18 cellular contexts compared by ENCODE assay signal in genomic region chr17:902463-902862, GRCh38.
DNase-seq lines count a peak whose midpoint lies in the region; ATAC-seq, FAIRE-seq and TF ChIP-seq lines count a peak whose summit lies in the region.
"Had no signal": no experiment of that assay in that cellular context is flagged by ENCODE, and none has a peak within 500 bp of the region (broad histone marks: within the 10 kb centered on the region; RNA-seq: fewer than 3 reads in every experiment).

No MANE protein-coding gene starts in this region.

- TF ChIP-seq CTCF in H1 (IDR thresholded peaks at IDR 0.05; ENCODE audit: control extremely low read depth in 1 of 3, insufficient read depth in 1 of 3, low read depth in 1 of 3, low read length in 3 of 3) = no peak

- H2BK120ac ChIP-seq in H1 (replicated peaks; ENCODE audit: low read depth, low read length) = no peak overlapping the region

- no peak overlapping the region for H3K18ac ChIP-seq in H1 (ENCODE audit: extremely low read depth, low read length)

- POLR2A ChIA-PET in H1 (lab: Charles Lee; ENCODE audit: partially characterized antibody) = interaction anchor here (1.1 to 1.2 kb wide), 2 partner anchors 24 to 150 kb away, joined by 3 read pairs; no protein-coding TSS in a partner anchor

- H3K23ac ChIP-seq in H1 (ENCODE audit: insufficient read length) = no peak overlapping the region

- 77% methylated on average over 8 of the region's 8 CpGs; no CpG with 5 or more reads in 1 of the 2 experiments for WGBS in H1 (ENCODE audit: extremely low coverage in 1 of 2, insufficient coverage in 1 of 2, insufficient read length in 1 of 2, insufficient replicate concordance in 2 of 2, low coverage in 1 of 2, low lambda C conversion rate in 2 of 2, missing lambda C conversion rate in 1 of 2), 2 experiments

- H3K14ac ChIP-seq in H1 (ENCODE audit: insufficient read length) = no peak overlapping the region

- H3K23me2 ChIP-seq in H1 (ENCODE audit: low read depth, low read length) = no peaks in the 10 kb centered on the region

- peaks cover 5% of the 10 kb centered on the region; the same call in 1 of the 2 replicates for H3K79me1 ChIP-seq in H1 (ENCODE audit: low read depth, low read length)

- no peak overlapping the region for H2AFZ ChIP-seq in H1 (ENCODE audit: low read length)

- no peak overlapping the region for H3K4ac ChIP-seq in H1 (replicated peaks; ENCODE audit: insufficient read length, low read depth, low read length)

- H3K9me3 ChIP-seq in H1 (ENCODE audit: insufficient read depth in 2 of 2, low read depth in 1 of 2, low read length in 1 of 2) (no peaks in the 10 kb centered on the region), muscle layer of colon (ENCODE audit: low read length) (no peaks in the 10 kb centered on the region), stomach smooth muscle (ENCODE audit: control insufficient read depth in 2 of 2, low read length in 2 of 2) (no peaks in the 10 kb centered on the region)
- H3K9me3 ChIP-seq: colonic mucosa had no signal

- no peak overlapping the region for H3K9ac ChIP-seq in H1 (replicated peaks in 1 of 4; ENCODE audit: extremely low read depth in 1 of 4, low read depth in 3 of 4, low read length in 3 of 4)
- H3K9ac ChIP-seq in muscle layer of colon (ENCODE audit: low read length) = no peak overlapping the region
- H3K9ac ChIP-seq in stomach smooth muscle (ENCODE audit: low read length in 2 of 2) = no peak overlapping the region

- H3K4me1 ChIP-seq in H1 (replicated peaks in 1 of 4; ENCODE audit: control insufficient read depth in 3 of 4, insufficient read depth in 4 of 4, low read length in 3 of 4) = peaks cover 4 to 13% (median 7%) of the 10 kb centered on the region in 4 experiments
- H3K4me1 ChIP-seq in muscle layer of colon (ENCODE audit: insufficient read depth, low read length) = peaks cover 45% of the 10 kb centered on the region
- H3K4me1 ChIP-seq in stomach smooth muscle (ENCODE audit: control insufficient read depth, insufficient read depth, low read length) = peaks cover 40% of the 10 kb centered on the region
- H3K4me1 ChIP-seq: colonic mucosa had no signal

- no peak for ATAC-seq in GM21529 (IDR thresholded peaks at IDR 0.05; ENCODE audit: unreplicated experiment)
- ATAC-seq: activated CD8-positive, alpha-beta memory T cell treated with anti-CD3 and anti-CD28 coated beads, Interleukin-2, amount 10 ng/mL, durations not matched to agents 7 days and 5 days had no signal

- H4K5ac ChIP-seq in H1 (ENCODE audit: insufficient read length, low read depth, low read length) = no peak overlapping the region

- H3K36me3 ChIP-seq in H1 (ENCODE audit: control insufficient read depth in 2 of 4, insufficient read depth in 4 of 4, low read length in 3 of 4) = no peaks in the 10 kb centered on the region
- H3K36me3 ChIP-seq in muscle layer of colon (ENCODE audit: insufficient read depth, low read length) = no peaks in the 10 kb centered on the region
- H3K36me3 ChIP-seq in stomach smooth muscle (ENCODE audit: control insufficient read depth in 2 of 2, insufficient read depth in 2 of 2, low read length in 2 of 2) = no peaks in the 10 kb centered on the region
- H3K36me3 ChIP-seq: colonic mucosa had no signal

- no peak for DNase-seq in HTR-8/SVneo (ENCODE audit: insufficient read length, low spot score)
- DNase-seq in H1 (ENCODE audit: low read depth in 1 of 2, low spot score in 2 of 2) = no peak
- DNase-seq in activated CD4-positive, alpha-beta T cell treated with anti-CD3 and anti-CD28 coated beads for 48 hours = no peak
- no peak for DNase-seq in globus pallidus (ENCODE audit: low spot score)
- DNase-seq: activated CD4-positive, CD25-positive, alpha-beta regulatory T cell treated with anti-CD3 and anti-CD28 coated beads, Interleukin-2, amount 50 U/mL, for 72 hours; activated CD8-positive, alpha-beta memory T cell treated with anti-CD3 and anti-CD28 coated beads, Interleukin-2, amount 10 ng/mL, durations not matched to agents 7 days and 5 days; activated naive CD8-positive, alpha-beta T cell treated with anti-CD3 and anti-CD28 coated beads for 36 hours; CD4-positive, CD25-positive, alpha-beta regulatory T cell; colonic mucosa; DMS153; GF-D8; NCI-H2171 treated with DMSO at 0.1 percent for 48 hours; NCI-H526 treated with DMSO at 0.1 percent for 48 hours; stimulated activated CD4-positive, alpha-beta T cell treated with anti-CD3 and anti-CD28 coated beads, Interleukin-4, amount 100 ng/mL, for 4 hours had no signal

- H2AK5ac ChIP-seq in H1 (ENCODE audit: low read depth, low read length) = peak overlapping the region; percentile 79; the same call in 1 of the 2 replicates

- H2BK5ac ChIP-seq in H1 (ENCODE audit: low read depth, low read length) = peak overlapping the region; percentile 40; the same call in 1 of the 2 replicates

- CTCF ChIA-PET in H1 (lab: Charles Lee; ENCODE audit: partially characterized antibody) = interaction anchor here (0.7 to 1.9 kb wide), 5 partner anchors 13 to 107 kb away, joined by 3 to 7 read pairs (median 4); no protein-coding TSS in a partner anchor

- H3K27ac ChIP-seq in H1 (ENCODE audit: low read depth, low read length) = no peak overlapping the region
- H3K27ac ChIP-seq in muscle layer of colon (ENCODE audit: low read depth, low read length) = peak overlapping the region; percentile 55
- peak overlapping the region; percentile 69 for H3K27ac ChIP-seq in stomach smooth muscle (ENCODE audit: low read length)

- FAIRE-seq in HTR-8/SVneo (lab: Jason Lieb, UNC) (peak; percentile 63), H1 (lab: Jason Lieb, UNC) (no peak)
- FAIRE-seq: frontal cortex had no signal

- H3K56ac ChIP-seq in H1 (replicated peaks; ENCODE audit: insufficient read length, low read depth, low read length) = no peak overlapping the region

- peaks cover 0 to 47% of the 10 kb centered on the region in 2 experiments; a peak in 2 of 4 replicates for H3K79me2 ChIP-seq in H1 (ENCODE audit: control insufficient read depth in 1 of 2, insufficient read depth in 2 of 2, low read length in 2 of 2)

- H2BK12ac ChIP-seq in H1 (ENCODE audit: low read depth, low read length) = peak overlapping the region; percentile 70; the same call in 1 of the 2 replicates

- H4K20me1 ChIP-seq in H1 (replicated peaks in 1 of 2; ENCODE audit: control insufficient read depth in 1 of 2, insufficient read depth in 2 of 2, low read length in 2 of 2) = peaks cover 4 to 6% of the 10 kb centered on the region in 2 experiments

- no peak for TF ChIP-seq RAD21 in H1 (IDR thresholded peaks at IDR 0.05 in 1 of 2, conservative IDR thresholded peaks at IDR 0.05 in 1 of 2; ENCODE audit: low read depth in 2 of 2, low read length in 2 of 2)

- no peak overlapping the region for H2BK15ac ChIP-seq in H1 (ENCODE audit: low read length)

- no peak overlapping the region for H4K8ac ChIP-seq in H1 (ENCODE audit: extremely low read depth, insufficient read depth, low read length)

- H3K4me3 ChIP-seq in H1 (ENCODE audit: extremely low read depth in 1 of 4, insufficient read depth in 2 of 4, low read depth in 3 of 4, low read length in 4 of 4) (no peak overlapping the region), muscle layer of colon (ENCODE audit: low read depth in 1 of 2, low read length in 2 of 2) (no peak overlapping the region), stomach smooth muscle (ENCODE audit: low read length in 2 of 2) (no peak overlapping the region)
- H3K4me3 ChIP-seq: colonic mucosa had no signal

- no peaks in the 10 kb centered on the region for H3K27me3 ChIP-seq in H1 (replicated peaks in 1 of 4; ENCODE audit: control insufficient read depth in 3 of 4, extremely low read depth in 1 of 4, insufficient read depth in 3 of 4, low read length in 3 of 4)
- no peaks in the 10 kb centered on the region for H3K27me3 ChIP-seq in muscle layer of colon (ENCODE audit: control insufficient read depth in 1 of 2, insufficient read depth in 2 of 2, low read length in 2 of 2)
- H3K27me3 ChIP-seq in stomach smooth muscle (ENCODE audit: control insufficient read depth in 1 of 2, insufficient read depth in 2 of 2, low read length in 2 of 2) = no peaks in the 10 kb centered on the region
- H3K27me3 ChIP-seq: colonic mucosa had no signal

- TF ChIP-seq POLR2A in H1 (IDR thresholded peaks at IDR 0.05; ENCODE audit: control extremely low read depth in 1 of 2, low read depth in 2 of 2, low read length in 2 of 2) = no peak

- no peak overlapping the region for H4K91ac ChIP-seq in H1 (replicated peaks; ENCODE audit: insufficient read length, low read length)

- H2BK20ac ChIP-seq in H1 (ENCODE audit: low read length) = no peak overlapping the region

- H3K4me2 ChIP-seq in H1 (ENCODE audit: insufficient read depth in 1 of 2, low read depth in 2 of 2, low read length in 2 of 2) = peak overlapping the region in 1 of 2 experiments; percentile 35; a peak in 1 of 4 replicates

- TF ChIP-seq EP300 in H1 (IDR thresholded peaks at IDR 0.05; ENCODE audit: borderline replicate concordance in 1 of 2, low read depth in 2 of 2, low read length in 2 of 2) = no peak

TF ChIP-seq in H1, 55 proteins besides CTCF, POLR2A, EP300 and RAD21:
- no peak for TF ChIP-seq SUZ12 (IDR thresholded peaks at IDR 0.05; ENCODE audit: low read length)
- no peak for TF ChIP-seq GTF2F1 (IDR thresholded peaks at IDR 0.05; ENCODE audit: borderline replicate concordance, low read depth, low read length)
- no peak for TF ChIP-seq ZNF274 (IDR thresholded peaks at IDR 0.05; ENCODE audit: borderline replicate concordance, extremely low read depth, low read length)
- TF ChIP-seq GABPA (IDR thresholded peaks at IDR 0.05; ENCODE audit: borderline replicate concordance, insufficient read depth, low read length) = no peak
- no peak for TF ChIP-seq EGR1 (IDR thresholded peaks at IDR 0.05; ENCODE audit: borderline replicate concordance, low read depth, low read length)
- no peak for TF ChIP-seq CHD2 (IDR thresholded peaks at IDR 0.05; ENCODE audit: low read length)
- TF ChIP-seq KDM4A (IDR thresholded peaks at IDR 0.05; ENCODE audit: low read depth, low read length, severe bottlenecking) = no peak
- TF ChIP-seq TEAD4 (IDR thresholded peaks at IDR 0.05; ENCODE audit: low read depth, low read length) = no peak
